In the genomic region with DNA sequence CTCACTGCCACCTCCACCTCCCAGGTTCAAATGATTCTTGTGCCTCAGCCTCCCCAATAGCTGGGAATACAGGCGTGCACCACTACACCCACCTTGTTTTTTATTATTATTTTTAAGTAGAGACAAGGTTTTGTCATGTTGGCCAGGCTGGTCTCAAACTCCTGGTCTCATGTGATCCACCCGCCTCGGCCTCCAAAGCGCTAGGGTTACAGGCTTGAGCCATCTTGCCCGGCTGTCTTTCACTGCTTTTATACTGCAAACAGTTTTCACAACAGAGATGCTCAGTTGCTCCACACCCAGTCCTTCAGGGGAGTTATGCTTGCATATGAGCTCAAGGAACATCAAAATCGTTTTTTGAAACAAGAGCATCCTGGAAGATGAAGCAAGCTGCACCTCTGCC, we compare ENCODE assay signal across 19 cellular contexts. TPM values are rescaled to one million over a fixed set of nuclear protein-coding genes. Genes with fewer than 3 reads are reported as not detected.
DNase-seq lines count a peak whose midpoint lies in the region; ATAC-seq and TF ChIP-seq lines count a peak whose summit lies in the region.
"Had no signal": no experiment of that assay in that cellular context is flagged by ENCODE, and none has a peak within 500 bp of the region (broad histone marks: within the 10 kb centered on the region; RNA-seq: fewer than 3 reads in every experiment).

No MANE protein-coding gene starts in this region.

- H3K9me3 ChIP-seq in left ventricle myocardium inferior (replicated peaks) (no peaks in the 10 kb centered on the region), lower lobe of right lung (no peaks in the 10 kb centered on the region), esophagus squamous epithelium (no peaks in the 10 kb centered on the region)
- H3K9me3 ChIP-seq: psoas muscle, tibial artery had no signal

- 68 to 79% methylated on average over 6 of the region's 6 CpGs for WGBS in esophagus squamous epithelium, 2 donors

- H3K4me3 ChIP-seq in left ventricle myocardium inferior, result peak overlapping the region; percentile 69
- H3K4me3 ChIP-seq in choroid plexus epithelial cell (ENCODE audit: low read depth, low read length), result no peak overlapping the region
- peak overlapping the region; percentile 68 for H3K4me3 ChIP-seq in kidney epithelial cell (ENCODE audit: low read depth, low read length)
- no peak overlapping the region for H3K4me3 ChIP-seq in lower lobe of right lung
- no peak overlapping the region for H3K4me3 ChIP-seq in esophagus squamous epithelium

- peaks cover 40% of the 10 kb centered on the region for H3K4me1 ChIP-seq in left ventricle myocardium inferior
- peaks cover 43% of the 10 kb centered on the region for H3K4me1 ChIP-seq in lower lobe of right lung
- H3K4me1 ChIP-seq in esophagus squamous epithelium, result peaks cover 28 to 44% (median 32%) of the 10 kb centered on the region in 3 donors
- H3K4me1 ChIP-seq: foreskin keratinocyte had no signal

- DNase-seq in left ventricle myocardium inferior (no peak), Right ventricle myocardium superior (no peak), choroid plexus epithelial cell (ENCODE audit: low read depth) (peak; percentile 14), kidney epithelial cell (ENCODE audit: low read depth) (no peak), NCI-H2196 treated with DMSO at 0.1 percent for 48 hours (lab: John Stamatoyannopoulos, UW; ENCODE audit: unreplicated experiment) (no peak), lower lobe of right lung (no peak), esophagus squamous epithelium (lab: John Stamatoyannopoulos, UW) (no peak), DMS79 (lab: John Stamatoyannopoulos, UW) (no peak)
- DNase-seq: activated CD4-positive, alpha-beta T cell treated with anti-CD3 and anti-CD28 coated beads for 1 hour; activated effector memory CD4-positive, alpha-beta T cell treated with anti-CD3 and anti-CD28 coated beads, Interleukin-2, amount 50 U/mL, for 16 hours; amniotic stem cell; naive thymus-derived CD4-positive, alpha-beta T cell; NCI-H187; psoas muscle; stimulated activated CD4-positive, alpha-beta T cell treated with anti-CD3 and anti-CD28 coated beads, Interleukin-12 subunit alpha, Interleukin-12 subunit beta, amount 100 ng/mL, for 4 hours; T-helper 9 cell; tibial artery had no signal

- intact Hi-C loops in left ventricle myocardium inferior (cut with micrococcal nuclease), result no loop called here
- intact Hi-C loops in Right ventricle myocardium superior (cut with DNase I), result no loop called here
- intact Hi-C loops in lower lobe of right lung (cut with DNase I), result no loop called here
- intact Hi-C loops in esophagus squamous epithelium (cut with DNase I), result no loop called here

- TF ChIP-seq CTCF in left ventricle myocardium inferior (IDR thresholded peaks at IDR 0.05; ENCODE audit: borderline replicate concordance), result no peak
- no peak for TF ChIP-seq CTCF in choroid plexus epithelial cell (conservative IDR thresholded peaks at IDR 0.05; ENCODE audit: low read depth, low read length)
- TF ChIP-seq CTCF in kidney epithelial cell (IDR thresholded peaks at IDR 0.05; ENCODE audit: insufficient read depth, low read length, poor library complexity, severe bottlenecking), result no peak
- no peak for TF ChIP-seq CTCF in lower lobe of right lung (IDR thresholded peaks at IDR 0.05)
- TF ChIP-seq CTCF in esophagus squamous epithelium (IDR thresholded peaks at IDR 0.05), result no peak

- no peak for ATAC-seq in Right ventricle myocardium superior (ENCODE audit: poor library complexity)
- no peak for ATAC-seq in lower lobe of right lung
- ATAC-seq: naive thymus-derived CD4-positive, alpha-beta T cell; psoas muscle; stimulated activated effector memory CD8-positive, alpha-beta T cell treated with anti-CD3 and anti-CD28 coated beads, Interleukin-12 subunit alpha, Interleukin-12 subunit beta, amount 100 ng/mL, for 72 hours had no signal

- H3K27ac ChIP-seq in left ventricle myocardium inferior (replicated peaks) (no peak overlapping the region), lower lobe of right lung (no peak overlapping the region), esophagus squamous epithelium (no peak overlapping the region)
- H3K27ac ChIP-seq: foreskin keratinocyte, psoas muscle, tibial artery had no signal

- H3K27me3 ChIP-seq in left ventricle myocardium inferior (ENCODE audit: low read depth), result peaks cover 78% of the 10 kb centered on the region
- no peaks in the 10 kb centered on the region for H3K27me3 ChIP-seq in kidney epithelial cell (ENCODE audit: control insufficient read depth, insufficient read depth, low read length)
- H3K27me3 ChIP-seq in lower lobe of right lung (ENCODE audit: low read depth), result peaks cover 73% of the 10 kb centered on the region
- peaks cover 0 to 89% (median 13%) of the 10 kb centered on the region in 4 donors for H3K27me3 ChIP-seq in esophagus squamous epithelium
- H3K27me3 ChIP-seq: foreskin keratinocyte had no signal

- H3K36me3 ChIP-seq in left ventricle myocardium inferior (no peaks in the 10 kb centered on the region), kidney epithelial cell (ENCODE audit: control insufficient read depth, insufficient read depth, low read length) (no peaks in the 10 kb centered on the region), lower lobe of right lung (no peaks in the 10 kb centered on the region), esophagus squamous epithelium (no peaks in the 10 kb centered on the region)
- H3K36me3 ChIP-seq: tibial artery had no signal

- TF ChIP-seq POLR2A in esophagus squamous epithelium (IDR thresholded peaks at IDR 0.05), result no peak

RNA-seq across cellular contexts. Expression of a gene that starts 1.3 kb away (rescaled TPM):
- total RNA-seq in left ventricle myocardium inferior, result not detected
- not detected for total RNA-seq in Right ventricle myocardium superior
- 16.2 and 21.4 TPM in 2 replicates for total RNA-seq in kidney epithelial cell
- total RNA-seq in lower lobe of right lung, result 4.1 TPM
- 1 to 10 TPM in 2 of 4 donors, under 1 TPM in 2; 0.53 to 1.6 (median 0.95) TPM for total RNA-seq in esophagus squamous epithelium
- total RNA-seq: naive thymus-derived CD4-positive, alpha-beta T cell had no signal

Comparison
In these comparisons a context has a peak if more than half of its experiments do, and no peak if none do; other contexts are left out.
1. H3K4me3 ChIP-seq: peak in left ventricle myocardium inferior (single experiment) and kidney epithelial cell (single experiment); none in choroid plexus epithelial cell (single experiment), lower lobe of right lung (single experiment) and esophagus squamous epithelium (0 of 4).